In the genomic region with DNA sequence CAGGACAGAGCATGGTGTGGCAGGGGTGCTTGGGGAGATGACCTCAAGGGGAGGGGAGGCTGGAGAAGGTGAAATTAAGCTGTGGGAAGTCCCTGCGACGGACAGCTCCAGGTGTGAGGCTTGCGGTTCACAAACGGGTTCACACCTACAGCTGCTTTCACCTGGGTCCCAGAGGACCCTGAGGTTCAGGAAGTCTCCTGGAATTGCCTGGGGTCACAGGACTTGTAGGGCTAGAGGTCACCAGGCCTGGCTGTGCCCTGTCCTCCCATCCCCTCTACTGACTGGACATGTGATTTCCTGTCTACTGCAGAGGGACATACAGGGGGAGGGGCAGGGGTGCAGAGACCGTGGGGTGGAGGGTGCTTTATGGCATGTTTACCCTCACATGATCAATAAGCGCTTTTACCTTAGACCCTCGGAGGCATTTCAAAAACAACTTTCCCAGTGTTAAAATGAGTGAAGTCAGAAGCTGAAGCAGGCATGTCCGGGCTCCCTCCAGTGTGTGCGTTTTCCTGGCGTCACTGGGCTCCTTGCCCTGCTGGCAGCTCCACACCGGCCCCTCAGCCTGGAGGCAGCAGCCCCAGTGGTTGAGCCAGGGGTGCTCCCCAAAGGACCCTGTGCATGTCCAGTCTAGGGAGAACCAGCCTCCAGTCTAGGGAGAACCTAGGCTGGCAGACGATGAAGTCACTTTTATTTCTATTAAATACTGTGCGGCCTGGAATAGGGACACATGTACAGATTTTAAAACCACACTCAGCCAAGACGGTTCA, we compare ENCODE assay signal across 1 cellular context.
A peak's percentile ranks its signal among the peaks of the same experiment; 100 is the strongest.
TF ChIP-seq lines count a peak whose summit lies in the region.

No MANE protein-coding gene starts in this region.

TF ChIP-seq in HepG2, 621 proteins besides CTCF, POLR2A, EP300 and RAD21 (continued from another document and continues in another):
- TF ChIP-seq ZNF460 (CRISPR knock-in tag; IDR thresholded peaks at IDR 0.05; ENCODE audit: borderline replicate concordance) (no peak), ZNF335 (CRISPR knock-in tag; IDR thresholded peaks at IDR 0.05) (0 out of 2 replicates have a peak, but pooled peaks have one; percentile 34), FOXA3 (CRISPR knock-in tag; IDR thresholded peaks at IDR 0.05) (peak; percentile 85), ZNF34 (CRISPR knock-in tag; IDR thresholded peaks at IDR 0.05; ENCODE audit: borderline replicate concordance) (no peak), KDM1A (CRISPR knock-in tag; IDR thresholded peaks at IDR 0.05) (no peak), IRF2 (CRISPR knock-in tag; IDR thresholded peaks at IDR 0.05) (0 out of 2 replicates have a peak, but pooled peaks have one; percentile 32), TEAD2 (CRISPR knock-in tag; IDR thresholded peaks at IDR 0.05) (no peak), RARA (CRISPR knock-in tag; IDR thresholded peaks at IDR 0.05) (peak; percentile 93), ZNF441 (CRISPR knock-in tag; IDR thresholded peaks at IDR 0.05; ENCODE audit: borderline replicate concordance) (no peak), KDM3A (CRISPR knock-in tag; IDR thresholded peaks at IDR 0.05; ENCODE audit: low read depth) (no peak; the same call in 1 of the 2 replicates), HDAC2 (CRISPR knock-in tag; IDR thresholded peaks at IDR 0.05) (peak; percentile 32; the same call in 1 of the 2 replicates), NFKBIZ (CRISPR knock-in tag; IDR thresholded peaks at IDR 0.05) (0 out of 2 replicates have a peak, but pooled peaks have one; percentile 60), KLF11 (CRISPR knock-in tag; IDR thresholded peaks at IDR 0.05) (no peak), KLF13 (CRISPR knock-in tag; IDR thresholded peaks at IDR 0.05) (no peak), FOSL2 (CRISPR knock-in tag; IDR thresholded peaks at IDR 0.05) (peak; percentile 50), RBM22 (optimal IDR thresholded peaks at IDR 0.05; ENCODE audit: low read length) (no peak), ZNF329 (CRISPR knock-in tag; IDR thresholded peaks at IDR 0.05; ENCODE audit: low read depth) (no peak), HNF4A (CRISPR knock-in tag; IDR thresholded peaks at IDR 0.05) (peak; percentile 54), ESRRA (CRISPR knock-in tag; IDR thresholded peaks at IDR 0.05; ENCODE audit: low read depth) (peak; percentile 70; the same call in 1 of the 2 replicates), SNRNP70 (IDR thresholded peaks at IDR 0.05; ENCODE audit: low read depth, low read length) (no peak), ZFP90 (CRISPR knock-in tag; IDR thresholded peaks at IDR 0.05; ENCODE audit: borderline replicate concordance) (no peak), GATAD2A (CRISPR knock-in tag; IDR thresholded peaks at IDR 0.05) (peak; percentile 85), TBX2 (CRISPR knock-in tag; IDR thresholded peaks at IDR 0.05; ENCODE audit: borderline replicate concordance) (peak; percentile 15; the same call in 1 of the 2 replicates), ZNF784 (CRISPR knock-in tag; IDR thresholded peaks at IDR 0.05; ENCODE audit: borderline replicate concordance) (no peak), SMAD9 (CRISPR knock-in tag; IDR thresholded peaks at IDR 0.05) (no peak), JUN (CRISPR knock-in tag; IDR thresholded peaks at IDR 0.05) (no peak), NR2F6 (IDR thresholded peaks at IDR 0.05) (peak; percentile 77), NR2F6 (CRISPR knock-in tag; IDR thresholded peaks at IDR 0.05) (peak; percentile 91), KDM2A (CRISPR knock-in tag; IDR thresholded peaks at IDR 0.05; ENCODE audit: borderline replicate concordance, low read depth) (peak; percentile 28; the same call in 1 of the 2 replicates), CAMTA2 (CRISPR knock-in tag; IDR thresholded peaks at IDR 0.05; ENCODE audit: borderline replicate concordance) (no peak), TEAD3 (CRISPR knock-in tag; optimal IDR thresholded peaks at IDR 0.05; ENCODE audit: borderline replicate concordance) (peak; percentile 66), FOXA1 (IDR thresholded peaks at IDR 0.05) (no peak), FOXA1 (CRISPR knock-in tag; IDR thresholded peaks at IDR 0.05) (no peak; the same call in 1 of the 2 replicates), NR2C2 (CRISPR knock-in tag; IDR thresholded peaks at IDR 0.05; ENCODE audit: borderline replicate concordance) (peak; percentile 78), MED1 (CRISPR knock-in tag; IDR thresholded peaks at IDR 0.05) (peak; percentile 87), TBP (CRISPR knock-in tag; IDR thresholded peaks at IDR 0.05) (0 out of 2 replicates have a peak, but pooled peaks have one; percentile 23), NR2F2 (IDR thresholded peaks at IDR 0.05; ENCODE audit: borderline replicate concordance, low read depth) (peak; percentile 76), HMG20A (CRISPR knock-in tag; IDR thresholded peaks at IDR 0.05; ENCODE audit: borderline replicate concordance) (peak; percentile 51; the same call in 1 of the 2 replicates), ZBTB33 (CRISPR knock-in tag; IDR thresholded peaks at IDR 0.05) (no peak), FLYWCH1 (CRISPR knock-in tag; IDR thresholded peaks at IDR 0.05) (0 out of 2 replicates have a peak, but pooled peaks have one; percentile 42)
- TF ChIP-seq, protein P1, sequence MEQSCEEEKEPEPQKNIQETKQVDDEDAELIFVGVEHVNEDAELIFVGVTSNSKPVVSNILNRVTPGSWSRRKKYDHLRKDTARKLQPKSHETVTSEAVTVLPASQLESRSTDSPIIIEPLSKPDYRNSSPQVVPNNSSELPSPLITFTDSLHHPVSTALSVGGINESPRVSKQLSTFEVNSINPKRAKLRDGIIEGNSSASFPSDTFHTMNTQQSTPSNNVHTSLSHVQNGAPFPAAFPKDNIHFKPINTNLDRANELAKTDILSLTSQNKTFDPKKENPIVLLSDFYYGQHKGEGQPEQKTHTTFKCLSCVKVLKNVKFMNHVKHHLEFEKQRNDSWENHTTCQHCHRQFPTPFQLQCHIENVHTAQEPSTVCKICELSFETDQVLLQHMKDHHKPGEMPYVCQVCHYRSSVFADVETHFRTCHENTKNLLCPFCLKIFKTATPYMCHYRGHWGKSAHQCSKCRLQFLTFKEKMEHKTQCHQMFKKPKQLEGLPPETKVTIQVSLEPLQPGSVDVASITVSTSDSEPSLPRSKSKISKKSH (CRISPR knock-in tag; IDR thresholded peaks at IDR 0.05; ENCODE audit: borderline replicate concordance), result no peak
- TF ChIP-seq, protein P2, sequence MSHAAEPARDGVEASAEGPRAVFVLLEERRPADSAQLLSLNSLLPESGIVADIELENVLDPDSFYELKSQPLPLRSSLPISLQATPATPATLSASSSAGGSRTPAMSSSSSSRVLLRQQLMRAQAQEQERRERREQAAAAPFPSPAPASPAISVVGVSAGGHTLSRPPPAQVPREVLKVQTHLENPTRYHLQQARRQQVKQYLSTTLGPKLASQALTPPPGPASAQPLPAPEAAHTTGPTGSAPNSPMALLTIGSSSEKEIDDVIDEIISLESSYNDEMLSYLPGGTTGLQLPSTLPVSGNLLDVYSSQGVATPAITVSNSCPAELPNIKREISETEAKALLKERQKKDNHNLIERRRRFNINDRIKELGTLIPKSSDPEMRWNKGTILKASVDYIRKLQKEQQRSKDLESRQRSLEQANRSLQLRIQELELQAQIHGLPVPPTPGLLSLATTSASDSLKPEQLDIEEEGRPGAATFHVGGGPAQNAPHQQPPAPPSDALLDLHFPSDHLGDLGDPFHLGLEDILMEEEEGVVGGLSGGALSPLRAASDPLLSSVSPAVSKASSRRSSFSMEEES (CRISPR knock-in tag; IDR thresholded peaks at IDR 0.05), result peak; percentile 94
- TF ChIP-seq, protein P3, sequence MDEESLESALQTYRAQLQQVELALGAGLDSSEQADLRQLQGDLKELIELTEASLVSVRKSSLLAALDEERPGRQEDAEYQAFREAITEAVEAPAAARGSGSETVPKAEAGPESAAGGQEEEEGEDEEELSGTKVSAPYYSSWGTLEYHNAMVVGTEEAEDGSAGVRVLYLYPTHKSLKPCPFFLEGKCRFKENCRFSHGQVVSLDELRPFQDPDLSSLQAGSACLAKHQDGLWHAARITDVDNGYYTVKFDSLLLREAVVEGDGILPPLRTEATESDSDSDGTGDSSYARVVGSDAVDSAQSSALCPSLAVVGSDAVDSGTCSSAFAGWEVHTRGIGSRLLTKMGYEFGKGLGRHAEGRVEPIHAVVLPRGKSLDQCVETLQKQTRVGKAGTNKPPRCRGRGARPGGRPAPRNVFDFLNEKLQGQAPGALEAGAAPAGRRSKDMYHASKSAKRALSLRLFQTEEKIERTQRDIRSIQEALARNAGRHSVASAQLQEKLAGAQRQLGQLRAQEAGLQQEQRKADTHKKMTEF (CRISPR knock-in tag; IDR thresholded peaks at IDR 0.05), result peak; percentile 58; the same call in 1 of the 2 replicates
- TF ChIP-seq, protein P4, sequence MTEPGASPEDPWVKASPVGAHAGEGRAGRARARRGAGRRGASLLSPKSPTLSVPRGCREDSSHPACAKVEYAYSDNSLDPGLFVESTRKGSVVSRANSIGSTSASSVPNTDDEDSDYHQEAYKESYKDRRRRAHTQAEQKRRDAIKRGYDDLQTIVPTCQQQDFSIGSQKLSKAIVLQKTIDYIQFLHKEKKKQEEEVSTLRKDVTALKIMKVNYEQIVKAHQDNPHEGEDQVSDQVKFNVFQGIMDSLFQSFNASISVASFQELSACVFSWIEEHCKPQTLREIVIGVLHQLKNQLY (CRISPR knock-in tag; IDR thresholded peaks at IDR 0.05), result peak; percentile 75; the same call in 1 of the 2 replicates
- TF ChIP-seq, protein P5, sequence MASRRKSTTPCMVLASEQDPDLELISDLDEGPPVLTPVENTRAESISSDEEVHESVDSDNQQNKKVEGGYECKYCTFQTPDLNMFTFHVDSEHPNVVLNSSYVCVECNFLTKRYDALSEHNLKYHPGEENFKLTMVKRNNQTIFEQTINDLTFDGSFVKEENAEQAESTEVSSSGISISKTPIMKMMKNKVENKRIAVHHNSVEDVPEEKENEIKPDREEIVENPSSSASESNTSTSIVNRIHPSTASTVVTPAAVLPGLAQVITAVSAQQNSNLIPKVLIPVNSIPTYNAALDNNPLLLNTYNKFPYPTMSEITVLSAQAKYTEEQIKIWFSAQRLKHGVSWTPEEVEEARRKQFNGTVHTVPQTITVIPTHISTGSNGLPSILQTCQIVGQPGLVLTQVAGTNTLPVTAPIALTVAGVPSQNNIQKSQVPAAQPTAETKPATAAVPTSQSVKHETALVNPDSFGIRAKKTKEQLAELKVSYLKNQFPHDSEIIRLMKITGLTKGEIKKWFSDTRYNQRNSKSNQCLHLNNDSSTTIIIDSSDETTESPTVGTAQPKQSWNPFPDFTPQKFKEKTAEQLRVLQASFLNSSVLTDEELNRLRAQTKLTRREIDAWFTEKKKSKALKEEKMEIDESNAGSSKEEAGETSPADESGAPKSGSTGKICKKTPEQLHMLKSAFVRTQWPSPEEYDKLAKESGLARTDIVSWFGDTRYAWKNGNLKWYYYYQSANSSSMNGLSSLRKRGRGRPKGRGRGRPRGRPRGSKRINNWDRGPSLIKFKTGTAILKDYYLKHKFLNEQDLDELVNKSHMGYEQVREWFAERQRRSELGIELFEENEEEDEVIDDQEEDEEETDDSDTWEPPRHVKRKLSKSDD (CRISPR knock-in tag; IDR thresholded peaks at IDR 0.05; ENCODE audit: low read depth), result no peak
- TF ChIP-seq, protein P6, sequence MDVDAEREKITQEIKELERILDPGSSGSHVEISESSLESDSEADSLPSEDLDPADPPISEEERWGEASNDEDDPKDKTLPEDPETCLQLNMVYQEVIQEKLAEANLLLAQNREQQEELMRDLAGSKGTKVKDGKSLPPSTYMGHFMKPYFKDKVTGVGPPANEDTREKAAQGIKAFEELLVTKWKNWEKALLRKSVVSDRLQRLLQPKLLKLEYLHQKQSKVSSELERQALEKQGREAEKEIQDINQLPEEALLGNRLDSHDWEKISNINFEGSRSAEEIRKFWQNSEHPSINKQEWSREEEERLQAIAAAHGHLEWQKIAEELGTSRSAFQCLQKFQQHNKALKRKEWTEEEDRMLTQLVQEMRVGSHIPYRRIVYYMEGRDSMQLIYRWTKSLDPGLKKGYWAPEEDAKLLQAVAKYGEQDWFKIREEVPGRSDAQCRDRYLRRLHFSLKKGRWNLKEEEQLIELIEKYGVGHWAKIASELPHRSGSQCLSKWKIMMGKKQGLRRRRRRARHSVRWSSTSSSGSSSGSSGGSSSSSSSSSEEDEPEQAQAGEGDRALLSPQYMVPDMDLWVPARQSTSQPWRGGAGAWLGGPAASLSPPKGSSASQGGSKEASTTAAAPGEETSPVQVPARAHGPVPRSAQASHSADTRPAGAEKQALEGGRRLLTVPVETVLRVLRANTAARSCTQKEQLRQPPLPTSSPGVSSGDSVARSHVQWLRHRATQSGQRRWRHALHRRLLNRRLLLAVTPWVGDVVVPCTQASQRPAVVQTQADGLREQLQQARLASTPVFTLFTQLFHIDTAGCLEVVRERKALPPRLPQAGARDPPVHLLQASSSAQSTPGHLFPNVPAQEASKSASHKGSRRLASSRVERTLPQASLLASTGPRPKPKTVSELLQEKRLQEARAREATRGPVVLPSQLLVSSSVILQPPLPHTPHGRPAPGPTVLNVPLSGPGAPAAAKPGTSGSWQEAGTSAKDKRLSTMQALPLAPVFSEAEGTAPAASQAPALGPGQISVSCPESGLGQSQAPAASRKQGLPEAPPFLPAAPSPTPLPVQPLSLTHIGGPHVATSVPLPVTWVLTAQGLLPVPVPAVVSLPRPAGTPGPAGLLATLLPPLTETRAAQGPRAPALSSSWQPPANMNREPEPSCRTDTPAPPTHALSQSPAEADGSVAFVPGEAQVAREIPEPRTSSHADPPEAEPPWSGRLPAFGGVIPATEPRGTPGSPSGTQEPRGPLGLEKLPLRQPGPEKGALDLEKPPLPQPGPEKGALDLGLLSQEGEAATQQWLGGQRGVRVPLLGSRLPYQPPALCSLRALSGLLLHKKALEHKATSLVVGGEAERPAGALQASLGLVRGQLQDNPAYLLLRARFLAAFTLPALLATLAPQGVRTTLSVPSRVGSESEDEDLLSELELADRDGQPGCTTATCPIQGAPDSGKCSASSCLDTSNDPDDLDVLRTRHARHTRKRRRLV (CRISPR knock-in tag; IDR thresholded peaks at IDR 0.05), result no peak
